ENCODE assay signal across 21 cellular contexts in genomic region chr5:154352960-154353548, GRCh38.
DNase-seq lines count a peak whose midpoint lies in the region; ATAC-seq, FAIRE-seq and TF ChIP-seq lines count a peak whose summit lies in the region.
"Had no signal": no experiment of that assay in that cellular context is flagged by ENCODE, and none has a peak within 500 bp of the region (broad histone marks: within the 10 kb centered on the region; RNA-seq: fewer than 3 reads in every experiment).

No MANE protein-coding gene starts in this region.

- WGBS in sigmoid colon, 2 donors = 86 to 93% methylated on average over 11 of the region's 11 CpGs
- WGBS in pancreas, 2 donors = 70 to 72% methylated on average over 11 of the region's 11 CpGs

- H3K4me1 Mint-ChIP-seq in HFFc6 (ENCODE audit: low read depth) (peaks cover 64% of the 10 kb centered on the region), nephron (peaks cover 35% of the 10 kb centered on the region)

- no peaks in the 10 kb centered on the region for H3K9me3 ChIP-seq in sigmoid colon
- H3K9me3 ChIP-seq in pancreas = no peaks in the 10 kb centered on the region
- H3K9me3 ChIP-seq: BLaER1, SJCRH30 had no signal

- no peaks in the 10 kb centered on the region for H3K27me3 ChIP-seq in sigmoid colon
- H3K27me3 ChIP-seq in pancreas = no peaks in the 10 kb centered on the region
- H3K27me3 ChIP-seq: BLaER1, SJCRH30 had no signal

- H3K27me3 Mint-ChIP-seq in HFFc6 (ENCODE audit: insufficient read depth) (no peaks in the 10 kb centered on the region), nephron (ENCODE audit: low read depth) (peaks cover 4% of the 10 kb centered on the region)
- H3K27me3 Mint-ChIP-seq: CD4-positive, CD25-positive, alpha-beta regulatory T cell had no signal

- no peaks in the 10 kb centered on the region for H3K9me3 Mint-ChIP-seq in HFFc6
- no peaks in the 10 kb centered on the region for H3K9me3 Mint-ChIP-seq in nephron
- H3K9me3 Mint-ChIP-seq: CD4-positive, CD25-positive, alpha-beta regulatory T cell had no signal

- TF ChIP-seq EP300 in sigmoid colon (IDR thresholded peaks at IDR 0.05) = no peak

- H3K36me3 Mint-ChIP-seq in HFFc6 (ENCODE audit: low read depth) = peaks cover 10% of the 10 kb centered on the region; the same call in 1 of the 2 replicates
- no peaks in the 10 kb centered on the region for H3K36me3 Mint-ChIP-seq in nephron (ENCODE audit: low read depth)

- intact Hi-C loops in sigmoid colon (cut with DNase I) (no loop called here), pancreas (cut with DNase I) (no loop called here)

- H3K36me3 ChIP-seq in sigmoid colon = no peaks in the 10 kb centered on the region
- H3K36me3 ChIP-seq in pancreas = no peaks in the 10 kb centered on the region
- H3K36me3 ChIP-seq: BLaER1, SJCRH30 had no signal

- H3K27ac ChIP-seq in sigmoid colon (no peak overlapping the region), pancreas (no peak overlapping the region)
- H3K27ac ChIP-seq: BLaER1, PC-9, SJCRH30 had no signal

- TF ChIP-seq CTCF in HFFc6 (IDR thresholded peaks at IDR 0.05) (no peak), nephron (IDR thresholded peaks at IDR 0.05; ENCODE audit: unreplicated experiment in 3 of 3) (no peak), sigmoid colon (IDR thresholded peaks at IDR 0.05) (no peak), pancreas (IDR thresholded peaks at IDR 0.05) (no peak)

- peak overlapping the region; percentile 4; the same call in 1 of the 2 replicates for H3K27ac Mint-ChIP-seq in HFFc6
- H3K27ac Mint-ChIP-seq in nephron = peak overlapping the region in 2 of 3 experiments; percentile 32 to 93
- H3K27ac Mint-ChIP-seq: CD4-positive, CD25-positive, alpha-beta regulatory T cell had no signal

- ATAC-seq in pancreas (no peak), GM18498 (IDR thresholded peaks at IDR 0.05; ENCODE audit: unreplicated experiment) (no peak)
- ATAC-seq: Right ventricle myocardium inferior, SK-N-SH treated with all-trans-retinoic acid at 6 μM for 48 hours had no signal

- FAIRE-seq in pancreas (lab: Jason Lieb, UNC) = no peak
- FAIRE-seq: D721Med, GM18507 had no signal

- H3K4me3 Mint-ChIP-seq in HFFc6 = no peak overlapping the region
- H3K4me3 Mint-ChIP-seq in nephron = no peak overlapping the region
- H3K4me3 Mint-ChIP-seq: CD4-positive, CD25-positive, alpha-beta regulatory T cell had no signal

- no peak for TF ChIP-seq POLR2A in sigmoid colon (IDR thresholded peaks at IDR 0.05)

- no peak overlapping the region for H3K4me3 ChIP-seq in sigmoid colon
- no peak overlapping the region for H3K4me3 ChIP-seq in pancreas
- H3K4me3 ChIP-seq: BLaER1, PC-9, SJCRH30 had no signal

- peaks cover 0 to 3% (median under 1%) of the 10 kb centered on the region in 4 donors for H3K4me1 ChIP-seq in sigmoid colon
- no peaks in the 10 kb centered on the region for H3K4me1 ChIP-seq in pancreas
- H3K4me1 ChIP-seq: BLaER1 had no signal

- DNase-seq in HFFc6 (no peak), amniotic epithelial cell (ENCODE audit: low read depth) (peak; percentile 40), sigmoid colon (peak; percentile 29), pancreas (no peak), HK-2 (ENCODE audit: unreplicated experiment) (no peak)
- DNase-seq: CD4-positive, CD25-positive, alpha-beta regulatory T cell; NCI-H1092; NCI-H1417 treated with DMSO at 0.1 percent for 48 hours; NCI-H1694 treated with DMSO at 0.1 percent for 48 hours; NCI-H2081; NCI-H2227 treated with DMSO at 0.1 percent for 48 hours; NCI-H526 treated with DMSO at 0.1 percent for 48 hours; PC-9; SJCRH30 had no signal

Comparison
In these comparisons a context has a peak if more than half of its experiments do, and no peak if none do; other contexts are left out.
1. DNase-seq: peak in amniotic epithelial cell (single experiment) and sigmoid colon (single experiment); none in HFFc6 (single experiment), pancreas (0 of 6) and HK-2 (single experiment).